8 cellular contexts compared by ENCODE assay signal in the genomic region with DNA sequence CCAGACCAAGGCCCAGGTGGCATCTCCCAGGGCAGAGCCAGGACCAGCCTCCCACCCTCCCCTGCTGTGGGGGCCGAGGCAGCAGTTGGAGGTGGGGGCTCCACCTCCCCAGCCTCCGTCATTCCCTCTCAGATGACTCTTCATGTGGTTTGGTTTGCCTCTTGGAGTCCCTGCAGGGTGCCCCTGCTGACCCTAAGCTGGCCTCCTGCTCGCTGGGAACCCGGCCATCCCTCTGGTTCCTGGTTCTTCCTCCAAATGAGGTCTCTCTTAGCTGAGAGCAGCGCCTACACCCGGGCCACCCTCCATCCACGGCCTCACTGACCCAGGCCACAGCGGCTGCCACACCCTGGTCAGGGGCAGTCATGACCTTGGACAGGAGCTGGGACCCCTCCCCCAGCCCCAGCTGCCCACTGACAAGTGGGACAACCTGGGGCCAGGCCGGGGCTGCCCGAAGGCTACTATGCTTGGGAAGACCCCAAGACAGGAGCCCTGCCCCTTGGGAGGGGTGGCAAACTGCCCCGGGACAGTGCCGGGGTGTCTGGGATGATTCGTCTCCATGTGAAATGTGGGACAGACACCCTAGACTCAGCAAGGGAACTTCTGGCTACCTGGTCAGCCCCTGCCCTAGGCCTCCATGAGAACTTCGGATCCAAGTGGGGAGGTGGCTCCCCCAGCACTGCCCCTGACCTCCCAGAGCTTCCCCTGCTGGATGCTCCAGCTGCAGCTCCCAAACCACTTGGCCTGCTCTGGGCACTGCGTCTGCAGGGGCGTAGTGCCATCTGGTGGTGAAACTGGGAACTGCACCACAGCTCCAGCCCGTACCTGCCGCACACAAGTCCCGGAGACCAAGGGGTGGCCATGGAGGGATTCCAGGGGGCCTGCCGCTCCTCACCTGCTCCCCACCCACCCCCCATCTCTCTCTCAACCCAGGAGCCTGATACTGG.
DNase-seq lines count a peak whose midpoint lies in the region; ATAC-seq and TF ChIP-seq lines count a peak whose summit lies in the region.

No MANE protein-coding gene starts in this region.

- intact Hi-C loops in heart left ventricle (cut with DNase I) (loop anchor here in 9 of 10 donors (1.0 to 10.0 kb wide), 14 partner anchors 63 to 428 kb away; no protein-coding TSS in a partner anchor), psoas muscle (cut with DNase I) (loop anchor here (1.0 to 10.0 kb wide), 4 partner anchors 70 to 431 kb away; no protein-coding TSS in a partner anchor), vagina (cut with DNase I) (loop anchor here (10.0 kb wide), 1 partner anchor 81 kb away; no protein-coding TSS in a partner anchor)

- no peak overlapping the region for H2AFZ ChIP-seq in SU-DHL-6 (ENCODE audit: low read depth, low read length, severe bottlenecking)

- no peaks in the 10 kb centered on the region for H3K9me3 ChIP-seq in SU-DHL-6 (ENCODE audit: insufficient read depth, low read length)
- no peaks in the 10 kb centered on the region for H3K9me3 ChIP-seq in heart left ventricle
- H3K9me3 ChIP-seq in psoas muscle: no peaks in the 10 kb centered on the region
- H3K9me3 ChIP-seq in vagina: no peaks in the 10 kb centered on the region

- H3K4me2 ChIP-seq in SU-DHL-6 (ENCODE audit: low read depth, low read length, poor library complexity, severe bottlenecking): no peak overlapping the region

- H3K27me3 ChIP-seq in SU-DHL-6 (ENCODE audit: low read length): no peaks in the 10 kb centered on the region
- H3K27me3 ChIP-seq in heart left ventricle: peaks cover 0 to 8% (median 0%) of the 10 kb centered on the region in 9 donors
- H3K27me3 ChIP-seq in psoas muscle (ENCODE audit: insufficient read depth in 3 of 3, low read length in 2 of 3): peaks cover 0 to 2% (median 0%) of the 10 kb centered on the region in 3 donors
- H3K27me3 ChIP-seq in vagina: no peaks in the 10 kb centered on the region

- TF ChIP-seq POLR2A in heart left ventricle (IDR thresholded peaks at IDR 0.05) (no peak), vagina (IDR thresholded peaks at IDR 0.05) (no peak)

- TF ChIP-seq CTCF in SU-DHL-6 (IDR thresholded peaks at IDR 0.05; ENCODE audit: insufficient read depth, low read length, poor library complexity, severe bottlenecking): peak; percentile 78
- TF ChIP-seq CTCF in heart left ventricle (IDR thresholded peaks at IDR 0.05): peak; percentile 92 to 100 (median 98)
- peak; percentile 98 for TF ChIP-seq CTCF in psoas muscle (IDR thresholded peaks at IDR 0.05)
- peak; percentile 97 to 99 (median 99) for TF ChIP-seq CTCF in vagina (IDR thresholded peaks at IDR 0.05)

- H3F3A ChIP-seq in SU-DHL-6 (ENCODE audit: insufficient read depth): no peaks in the 10 kb centered on the region

- no peaks in the 10 kb centered on the region for H3K36me3 ChIP-seq in SU-DHL-6 (ENCODE audit: low read length)
- no peaks in the 10 kb centered on the region for H3K36me3 ChIP-seq in heart left ventricle
- H3K36me3 ChIP-seq in psoas muscle (ENCODE audit: insufficient read depth in 1 of 2, low read depth in 1 of 2): no peaks in the 10 kb centered on the region
- no peaks in the 10 kb centered on the region for H3K36me3 ChIP-seq in vagina

- 42 to 61% (median 46%) methylated on average over 15 to 20 of the region's 20 CpGs for WGBS in heart left ventricle, 4 donors
- WGBS in psoas muscle, 3 donors: 44 to 46% (median 45%) methylated on average over 20 of the region's 20 CpGs

- H3K4me3 ChIP-seq in SU-DHL-6 (ENCODE audit: insufficient read depth, low read length, poor library complexity, severe bottlenecking) (no peak overlapping the region), heart left ventricle (no peak overlapping the region), psoas muscle (no peak overlapping the region), vagina (no peak overlapping the region)

- no peaks in the 10 kb centered on the region for H3K79me2 ChIP-seq in SU-DHL-6 (ENCODE audit: insufficient read depth, low read length)

- H3K4me1 ChIP-seq in heart left ventricle: peaks cover 0 to 9% (median 0%) of the 10 kb centered on the region in 12 donors
- H3K4me1 ChIP-seq in psoas muscle: no peaks in the 10 kb centered on the region
- no peaks in the 10 kb centered on the region for H3K4me1 ChIP-seq in vagina

- H3K9me2 ChIP-seq in SU-DHL-6 (replicated peaks; ENCODE audit: insufficient read depth, low read length): no peaks in the 10 kb centered on the region

- no peak overlapping the region for H3K9ac ChIP-seq in SU-DHL-6 (ENCODE audit: low read length)

- peak; percentile 49 to 89 (median 82) for ATAC-seq in heart left ventricle
- ATAC-seq in psoas muscle: peak; percentile 81 to 93 (median 89)
- ATAC-seq in HG02610 (IDR thresholded peaks at IDR 0.05; ENCODE audit: unreplicated experiment): no peak

- H3K27ac ChIP-seq in SU-DHL-6 (ENCODE audit: low read depth, low read length): no peak overlapping the region
- H3K27ac ChIP-seq in heart left ventricle: no peak overlapping the region
- no peak overlapping the region for H3K27ac ChIP-seq in psoas muscle
- no peak overlapping the region for H3K27ac ChIP-seq in vagina

- peak; percentile 35 for DNase-seq in GM04504 (ENCODE audit: low read depth)
- DNase-seq in MV-4-11 (lab: John Stamatoyannopoulos, UW): peak; percentile 42
- peak; percentile 41 for DNase-seq in activated naive CD8-positive, alpha-beta T cell treated with anti-CD3 and anti-CD28 coated beads, Interleukin-2, amount 50 U/mL, for 16 hours (ENCODE audit: low read depth, low spot score)
- DNase-seq in heart left ventricle: peak; percentile 68 to 89 (median 77)
- peak; percentile 75 to 85 for DNase-seq in psoas muscle
- no peak for DNase-seq in vagina (ENCODE audit: extremely low spot score in 2 of 2)

- H4K20me1 ChIP-seq in SU-DHL-6 (ENCODE audit: low read depth, low read length): no peaks in the 10 kb centered on the region

Comparison
In these comparisons a context has a peak if more than half of its experiments do, and no peak if none do; other contexts are left out.
1. DNase-seq: peak in GM04504 (single experiment), MV-4-11 (single experiment), activated naive CD8-positive, alpha-beta T cell treated with anti-CD3 and anti-CD28 coated beads, Interleukin-2, amount 50 U/mL, for 16 hours (single experiment), heart left ventricle (5 of 5) and psoas muscle (2 of 2); none in vagina (0 of 2).
2. Peak in every context shown above with its lines, with median percentiles within 50 percentile points of each other: CTCF ChIP-seq.